1 cellular context compared by ENCODE assay signal in genomic region chr17:14792751-14793150, GRCh38.
TF ChIP-seq lines count a peak whose summit lies in the region.

No MANE protein-coding gene starts in this region.

TF ChIP-seq in GM23338, 12 proteins besides CTCF, POLR2A, EP300 and RAD21 (continued from another document):
- TF ChIP-seq ZNF462 (CRISPR knock-in tag; IDR thresholded peaks at IDR 0.05) (no peak), ZNF114 (CRISPR knock-in tag; IDR thresholded peaks at IDR 0.05) (no peak)
- TF ChIP-seq, protein P1, sequence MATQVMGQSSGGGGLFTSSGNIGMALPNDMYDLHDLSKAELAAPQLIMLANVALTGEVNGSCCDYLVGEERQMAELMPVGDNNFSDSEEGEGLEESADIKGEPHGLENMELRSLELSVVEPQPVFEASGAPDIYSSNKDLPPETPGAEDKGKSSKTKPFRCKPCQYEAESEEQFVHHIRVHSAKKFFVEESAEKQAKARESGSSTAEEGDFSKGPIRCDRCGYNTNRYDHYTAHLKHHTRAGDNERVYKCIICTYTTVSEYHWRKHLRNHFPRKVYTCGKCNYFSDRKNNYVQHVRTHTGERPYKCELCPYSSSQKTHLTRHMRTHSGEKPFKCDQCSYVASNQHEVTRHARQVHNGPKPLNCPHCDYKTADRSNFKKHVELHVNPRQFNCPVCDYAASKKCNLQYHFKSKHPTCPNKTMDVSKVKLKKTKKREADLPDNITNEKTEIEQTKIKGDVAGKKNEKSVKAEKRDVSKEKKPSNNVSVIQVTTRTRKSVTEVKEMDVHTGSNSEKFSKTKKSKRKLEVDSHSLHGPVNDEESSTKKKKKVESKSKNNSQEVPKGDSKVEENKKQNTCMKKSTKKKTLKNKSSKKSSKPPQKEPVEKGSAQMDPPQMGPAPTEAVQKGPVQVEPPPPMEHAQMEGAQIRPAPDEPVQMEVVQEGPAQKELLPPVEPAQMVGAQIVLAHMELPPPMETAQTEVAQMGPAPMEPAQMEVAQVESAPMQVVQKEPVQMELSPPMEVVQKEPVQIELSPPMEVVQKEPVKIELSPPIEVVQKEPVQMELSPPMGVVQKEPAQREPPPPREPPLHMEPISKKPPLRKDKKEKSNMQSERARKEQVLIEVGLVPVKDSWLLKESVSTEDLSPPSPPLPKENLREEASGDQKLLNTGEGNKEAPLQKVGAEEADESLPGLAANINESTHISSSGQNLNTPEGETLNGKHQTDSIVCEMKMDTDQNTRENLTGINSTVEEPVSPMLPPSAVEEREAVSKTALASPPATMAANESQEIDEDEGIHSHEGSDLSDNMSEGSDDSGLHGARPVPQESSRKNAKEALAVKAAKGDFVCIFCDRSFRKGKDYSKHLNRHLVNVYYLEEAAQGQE (IDR thresholded peaks at IDR 0.05; ENCODE audit: unreplicated experiment), result no peak
